In the genomic region with DNA sequence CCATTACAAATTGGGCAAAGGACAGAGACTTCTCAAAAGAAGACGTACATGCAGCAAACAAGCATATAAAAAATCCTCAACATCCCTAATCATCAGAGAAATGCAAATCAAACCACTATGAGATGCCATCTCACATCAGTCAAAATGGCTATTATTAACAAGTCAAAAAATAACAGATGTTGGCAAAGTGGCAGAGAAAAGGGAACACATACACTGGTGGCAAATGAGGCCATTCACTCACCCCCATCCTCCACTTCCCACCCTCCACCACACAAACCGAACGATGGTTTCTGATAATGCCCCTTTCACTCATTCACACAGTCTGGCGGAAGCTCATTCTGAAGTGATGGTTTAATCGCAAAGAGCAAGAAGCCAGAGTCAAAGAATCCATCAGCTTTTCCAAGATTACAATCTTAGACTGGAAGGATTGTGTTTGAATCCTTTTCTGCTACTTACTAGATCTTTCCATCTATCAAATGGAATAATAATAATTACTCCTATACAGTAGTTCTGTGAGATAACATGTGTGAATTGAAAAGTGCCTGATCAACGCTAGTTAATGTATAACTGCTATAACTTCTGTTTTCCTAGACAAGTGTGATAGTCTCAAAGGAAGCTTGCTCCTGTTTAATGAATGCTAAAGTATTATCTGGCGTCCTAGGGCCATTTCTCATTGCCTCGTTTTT, we compare ENCODE assay signal across 11 cellular contexts. TPM values are rescaled to one million over a fixed set of nuclear protein-coding genes. Genes with fewer than 3 reads are reported as not detected.
DNase-seq lines count a peak whose midpoint lies in the region; ATAC-seq, FAIRE-seq and TF ChIP-seq lines count a peak whose summit lies in the region.
"Had no signal": no experiment of that assay in that cellular context is flagged by ENCODE, and none has a peak within 500 bp of the region (broad histone marks: within the 10 kb centered on the region; RNA-seq: fewer than 3 reads in every experiment).

No MANE protein-coding gene starts in this region.

- POLR2A ChIA-PET in GM12878 (lab: Charles Lee), result no interaction called here

- SMC1A ChIA-PET in GM12878 (lab: Charles Lee; ENCODE audit: uncharacterized antibody, unreplicated experiment), result no interaction called here

- H3K4me3 ChIP-seq in left ventricle myocardium inferior, result no peak overlapping the region
- H3K4me3 ChIP-seq in right cardiac atrium (ENCODE audit: low read length), result no peak overlapping the region
- H3K4me3 ChIP-seq in GM12878, result no peak overlapping the region
- no peak overlapping the region for H3K4me3 ChIP-seq in upper lobe of right lung

- H3K4me1 ChIP-seq in left ventricle myocardium inferior (peaks cover 93% of the 10 kb centered on the region), right cardiac atrium (ENCODE audit: control insufficient read depth, insufficient read depth, low read length) (peaks cover 13% of the 10 kb centered on the region), GM12878 (ENCODE audit: control insufficient read depth, insufficient read depth, low read length) (peaks cover 26% of the 10 kb centered on the region), upper lobe of right lung (peaks cover 62% of the 10 kb centered on the region)

- TF ChIP-seq EP300 in GM12878 (IDR thresholded peaks at IDR 0.05; ENCODE audit: borderline replicate concordance in 1 of 2, control insufficient read depth in 1 of 2, low read depth in 2 of 2, low read length in 2 of 2), result no peak

- TF ChIP-seq POLR2A in GM12878 (IDR thresholded peaks at IDR 0.05; ENCODE audit: low read depth, low read length), result no peak

- no peaks in the 10 kb centered on the region for H3K79me2 ChIP-seq in GM12878 (ENCODE audit: control insufficient read depth, insufficient read depth, low read length)

- no peaks in the 10 kb centered on the region for H3K9me3 ChIP-seq in left ventricle myocardium inferior (replicated peaks)
- H3K9me3 ChIP-seq in right cardiac atrium (ENCODE audit: control insufficient read depth, low read length), result no peaks in the 10 kb centered on the region
- H3K9me3 ChIP-seq in GM12878 (replicated peaks; ENCODE audit: control insufficient read depth, insufficient read depth, low read length), result no peaks in the 10 kb centered on the region
- no peaks in the 10 kb centered on the region for H3K9me3 ChIP-seq in upper lobe of right lung

- H3K27me3 ChIP-seq in left ventricle myocardium inferior (ENCODE audit: low read depth) (no peaks in the 10 kb centered on the region), right cardiac atrium (ENCODE audit: control insufficient read depth, insufficient read depth) (no peaks in the 10 kb centered on the region), GM12878 (replicated peaks in 1 of 2; ENCODE audit: control insufficient read depth in 2 of 2, insufficient read depth in 2 of 2, low read length in 1 of 2) (no peaks in the 10 kb centered on the region), upper lobe of right lung (no peaks in the 10 kb centered on the region)

- H3K27ac ChIP-seq in left ventricle myocardium inferior (replicated peaks) (peak overlapping the region; percentile 90), right cardiac atrium (ENCODE audit: low read length) (no peak overlapping the region), GM12878 (ENCODE audit: control insufficient read depth, insufficient read depth) (no peak overlapping the region), upper lobe of right lung (peak overlapping the region; percentile 56)

- no peak for FAIRE-seq in GM12878 (lab: Jason Lieb, UNC)
- FAIRE-seq: urothelium cell line had no signal

- in situ Hi-C loops in GM12878 (cut with MboI), result no loop called here

- peak overlapping the region; percentile 47; the same call in 1 of the 2 replicates for H3K4me2 ChIP-seq in GM12878 (ENCODE audit: control insufficient read depth, insufficient read depth)

- 78% methylated on average over 8 of the region's 8 CpGs for WGBS in right cardiac atrium
- WGBS in GM12878 (ENCODE audit: insufficient coverage, insufficient replicate concordance, low lambda C conversion rate, missing lambda C conversion rate), result 26% methylated on average over 8 of the region's 8 CpGs

- H3K36me3 ChIP-seq in left ventricle myocardium inferior (no peaks in the 10 kb centered on the region), GM12878 (ENCODE audit: control insufficient read depth in 2 of 2, insufficient read depth in 2 of 2, low read length in 1 of 2) (no peaks in the 10 kb centered on the region), upper lobe of right lung (no peaks in the 10 kb centered on the region)

- intact Hi-C loops in left ventricle myocardium inferior (cut with micrococcal nuclease) (loop anchor here (10.0 kb wide), 1 partner anchor 95 kb away; no protein-coding TSS in a partner anchor), right cardiac atrium (cut with DNase I) (loop anchor here in 2 of 4 donors (10.0 kb wide), 2 partner anchors 95 to 115 kb away; no protein-coding TSS in a partner anchor), GM12878 (cut with micrococcal nuclease; ENCODE audit: unreplicated experiment) (no loop called here), upper lobe of right lung (cut with DNase I) (no loop called here)

- no TSS peak for BruUV-seq in GM12878 (replicated peaks; lab: Mats Ljungman, UMichigan)

- no peak overlapping the region for H2AFZ ChIP-seq in GM12878 (ENCODE audit: control insufficient read depth, low read depth, low read length)

- ATAC-seq in right cardiac atrium (no peak), HG02943 (IDR thresholded peaks at IDR 0.05; ENCODE audit: low read depth, unreplicated experiment) (peak; percentile 71), GM12878 (peak; percentile 85), upper lobe of right lung (no peak), esophagus mucosa (no peak)

- CTCF ChIA-PET in GM12878 (lab: Yijun Ruan, JAX), result no interaction called here

- H3K9ac ChIP-seq in GM12878 (ENCODE audit: control insufficient read depth, insufficient read depth, low read length), result no peak overlapping the region

- TF ChIP-seq CTCF in left ventricle myocardium inferior (IDR thresholded peaks at IDR 0.05; ENCODE audit: borderline replicate concordance) (no peak), GM12878 (IDR thresholded peaks at IDR 0.05 in 2 of 3, conservative IDR thresholded peaks at IDR 0.05 in 1 of 3; ENCODE audit: control insufficient read depth in 2 of 3, extremely low read depth in 1 of 3, insufficient read depth in 1 of 3, low read depth in 3 of 3, low read length in 3 of 3) (no peak), upper lobe of right lung (IDR thresholded peaks at IDR 0.05) (no peak)

- RAD21 ChIA-PET in GM12878 (lab: Charles Lee; ENCODE audit: unreplicated experiment), result no interaction called here

- TF ChIP-seq RAD21 in GM12878 (IDR thresholded peaks at IDR 0.05; ENCODE audit: insufficient read depth, low read depth, low read length), result no peak

- DNase-seq in left ventricle myocardium inferior, result no peak
- no peak for DNase-seq in right cardiac atrium
- peak; percentile 53 for DNase-seq in GM12878 (ENCODE audit: low read depth, low spot score)
- no peak for DNase-seq in upper lobe of right lung
- no peak for DNase-seq in GM03348 (ENCODE audit: low spot score)
- no peak for DNase-seq in stimulated activated CD4-positive, alpha-beta T cell treated with anti-CD3 and anti-CD28 coated beads, Interleukin-4, amount 100 ng/mL, for 4 hours
- DNase-seq: activated CD4-positive, alpha-beta T cell treated with anti-CD3 and anti-CD28 coated beads, Interleukin-2, amount 50 U/mL, for 4 hours; NCI-H1417 treated with DMSO at 0.1 percent for 48 hours had no signal

- H4K20me1 ChIP-seq in GM12878 (ENCODE audit: control insufficient read depth, insufficient read depth), result no peaks in the 10 kb centered on the region

TF ChIP-seq in GM12878, 131 proteins besides CTCF, POLR2A, EP300 and RAD21 (continues in another document):
- TF ChIP-seq RB1 (IDR thresholded peaks at IDR 0.05; ENCODE audit: borderline replicate concordance), result no peak
- no peak for TF ChIP-seq ESRRA (IDR thresholded peaks at IDR 0.05; ENCODE audit: low read length)
- no peak for TF ChIP-seq EED (IDR thresholded peaks at IDR 0.05; ENCODE audit: low read depth)
- TF ChIP-seq RUNX3 (IDR thresholded peaks at IDR 0.05; ENCODE audit: low read length), result peak; percentile 21; the same call in 1 of the 2 replicates
- TF ChIP-seq ZBTB33 (IDR thresholded peaks at IDR 0.05), result no peak

RNA-seq across cellular contexts. Expression of gene CD28, which starts 16.9 kb away (rescaled TPM):
- total RNA-seq in left ventricle myocardium inferior (0.77 TPM), right cardiac atrium (1 to 10 TPM in 2 of 4 donors, under 1 TPM in 2; 0.64 to 1.5 (median 0.89) TPM), GM12878 (2014; rRNA removed) (not detected in 2 replicates), GM12878 (2014; rRNA removed; fragmentation: Illumina TruSeq; extraction: Trizol) (0.04 TPM in 1 of 2 replicates, not detected in the other), GM12878 (2021) (0.16 and 0.23 TPM in 2 replicates), upper lobe of right lung (2.5 TPM), esophagus mucosa (0.28 TPM)
- polyA plus RNA-seq in right cardiac atrium (0.14 TPM), GM12878 (2011; rRNA removed) (0.01 TPM in 1 of 2 replicates, not detected in the other), GM12878 (2014; fragmentation: Illumina TruSeq; extraction: Trizol) (0.03 TPM in 2 replicates), GM12878 (2014; fragmentation: Nextera tagmentation; extraction: Ambion mirVana) (not detected), GM12878 (2014; rRNA removed) (0.03 TPM in 1 of 2 replicates, not detected in the other), GM12878 (2016; fragmentation: Nextera tagmentation; extraction: Ambion mirVana) (not detected)
- not detected in 2 replicates for total RNA-seq in GM12878 (2013; cell fraction: nucleolus; rRNA removed)
- 0.81 TPM for polyA plus RNA-seq in GM12878 (2011; ENCODE audit: low read depth)
- polyA plus RNA-seq in GM12878 (2011; cell fraction: cytosol; rRNA removed), result 0.01 and 0.02 TPM in 2 replicates
- not detected in 2 replicates for polyA plus RNA-seq in GM12878 (2011; cell fraction: nucleus; rRNA removed)
- polyA plus RNA-seq in GM12878 (2012), result 0.16 and 0.38 TPM in 2 replicates
- 0.10 TPM in 1 of 2 replicates, not detected in the other for polyA minus RNA-seq in GM12878 (2011; rRNA and poly(A)+ RNA removed)
- polyA minus RNA-seq in GM12878 (2011; cell fraction: cytosol; rRNA and poly(A)+ RNA removed), result not detected in 2 replicates
- polyA minus RNA-seq in GM12878 (2011; cell fraction: nucleus; rRNA and poly(A)+ RNA removed), result not detected in 2 replicates

Comparison
In these comparisons a context has a peak if more than half of its experiments do, and no peak if none do; other contexts are left out.
1. H3K27ac ChIP-seq: peak in left ventricle myocardium inferior (single experiment) and upper lobe of right lung (single experiment); none in right cardiac atrium (single experiment) and GM12878 (single experiment).
2. ATAC-seq: peak in HG02943 (single experiment) and GM12878 (single experiment); none in right cardiac atrium (0 of 2), upper lobe of right lung (single experiment) and esophagus mucosa (single experiment).